Comparison of ENCODE assay signal across 18 cellular contexts in the genomic region with DNA sequence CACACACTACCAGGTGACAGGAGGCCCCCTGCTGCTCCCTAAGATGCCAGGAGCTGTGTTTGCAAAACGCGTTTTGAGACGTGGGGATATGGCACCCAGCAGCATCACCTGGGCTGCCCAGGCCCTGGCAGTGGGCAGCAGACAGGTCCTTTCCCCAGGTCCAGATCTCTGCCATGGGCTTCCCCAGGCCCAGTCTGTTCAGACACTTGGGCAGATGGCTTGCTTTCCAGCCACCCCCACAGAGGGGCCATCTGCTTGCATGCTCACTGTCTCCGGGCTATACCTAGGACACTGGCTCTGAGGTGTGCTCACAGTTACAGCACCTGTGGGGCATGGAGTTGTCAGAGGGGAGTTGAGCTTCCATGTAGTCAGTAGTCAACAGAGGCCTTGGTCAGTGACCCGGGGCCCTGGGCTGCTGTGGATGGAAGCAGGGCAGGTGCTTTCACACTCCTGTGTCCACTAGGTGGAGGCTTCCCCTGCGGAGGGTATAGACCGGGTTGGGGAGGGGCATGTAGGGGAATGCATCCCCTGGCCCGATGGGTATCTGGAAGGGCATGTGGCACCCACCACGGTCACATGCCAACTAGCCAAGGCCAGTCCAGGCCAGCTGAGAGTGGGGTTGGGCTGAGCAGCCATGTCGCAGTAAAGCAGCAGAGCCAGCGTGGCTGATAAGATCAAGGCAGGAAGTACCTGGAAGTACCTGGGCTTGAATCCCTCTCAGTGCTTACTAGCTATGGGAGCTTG.
DNase-seq lines count a peak whose midpoint lies in the region; ATAC-seq and TF ChIP-seq lines count a peak whose summit lies in the region.
"Had no signal": no experiment of that assay in that cellular context is flagged by ENCODE, and none has a peak within 500 bp of the region (broad histone marks: within the 10 kb centered on the region; RNA-seq: fewer than 3 reads in every experiment).

No MANE protein-coding gene starts in this region.

- H3K27ac ChIP-seq in vagina, result no peak overlapping the region
- H3K27ac ChIP-seq: colonic mucosa had no signal

- TF ChIP-seq CTCF in WTC11 (IDR thresholded peaks at IDR 0.05) (no peak), vagina (IDR thresholded peaks at IDR 0.05) (no peak), nephron progenitor cell (IDR thresholded peaks at IDR 0.05) (no peak)

- no peak for TF ChIP-seq POLR2A in vagina (IDR thresholded peaks at IDR 0.05)

- no peaks in the 10 kb centered on the region for H3K9me3 ChIP-seq in vagina
- H3K9me3 ChIP-seq: ascending aorta, colonic mucosa had no signal

- peaks cover 3% of the 10 kb centered on the region; the same call in 1 of the 2 replicates for H3K27me3 Mint-ChIP-seq in WTC11 (ENCODE audit: low read depth)
- H3K27me3 Mint-ChIP-seq in activated T-helper 2 cell treated with anti-CD3 and anti-CD28 coated beads, Interferon-gamma antibody, Interleukin-2, Interleukin-4, amounts not matched to agents 10 μg/mL and 5 μg/mL and 100 μg/mL, durations not matched to agents 14 hours and 24 hours and 36 hours (ENCODE audit: low read depth), result no peaks in the 10 kb centered on the region
- H3K27me3 Mint-ChIP-seq in nephron progenitor cell (ENCODE audit: low read depth, poor library complexity), result peaks cover 12% of the 10 kb centered on the region
- H3K27me3 Mint-ChIP-seq: activated CD8-positive, alpha-beta memory T cell treated with anti-CD3 and anti-CD28 coated beads, Interleukin-2, amount 10 ng/mL, durations not matched to agents 7 days and 5 days had no signal

- H3K9me3 Mint-ChIP-seq in WTC11 (peaks cover 6% of the 10 kb centered on the region; the same call in 1 of the 2 replicates), nephron progenitor cell (peaks cover 4% of the 10 kb centered on the region)
- H3K9me3 Mint-ChIP-seq in activated T-helper 2 cell treated with anti-CD3 and anti-CD28 coated beads, Interferon-gamma antibody, Interleukin-2, Interleukin-4, amounts not matched to agents 10 μg/mL and 5 μg/mL and 100 μg/mL, durations not matched to agents 14 hours and 24 hours and 36 hours, result no peaks in the 10 kb centered on the region

- no peak overlapping the region for H3K4me3 ChIP-seq in vagina
- H3K4me3 ChIP-seq: colonic mucosa had no signal

- H3K27ac Mint-ChIP-seq in WTC11 (no peak overlapping the region), nephron progenitor cell (no peak overlapping the region)
- no peak overlapping the region for H3K27ac Mint-ChIP-seq in activated T-helper 2 cell treated with anti-CD3 and anti-CD28 coated beads, Interferon-gamma antibody, Interleukin-2, Interleukin-4, amounts not matched to agents 10 μg/mL and 5 μg/mL and 100 μg/mL, durations not matched to agents 14 hours and 24 hours and 36 hours
- H3K27ac Mint-ChIP-seq: activated CD8-positive, alpha-beta memory T cell treated with anti-CD3 and anti-CD28 coated beads, Interleukin-2, amount 10 ng/mL, durations not matched to agents 7 days and 5 days had no signal

- H3K36me3 Mint-ChIP-seq in WTC11, result no peaks in the 10 kb centered on the region
- H3K36me3 Mint-ChIP-seq in activated T-helper 2 cell treated with anti-CD3 and anti-CD28 coated beads, Interferon-gamma antibody, Interleukin-2, Interleukin-4, amounts not matched to agents 10 μg/mL and 5 μg/mL and 100 μg/mL, durations not matched to agents 14 hours and 24 hours and 36 hours (ENCODE audit: low read depth), result no peaks in the 10 kb centered on the region
- H3K36me3 Mint-ChIP-seq in nephron progenitor cell (ENCODE audit: low read depth), result no peaks in the 10 kb centered on the region
- H3K36me3 Mint-ChIP-seq: activated CD8-positive, alpha-beta memory T cell treated with anti-CD3 and anti-CD28 coated beads, Interleukin-2, amount 10 ng/mL, durations not matched to agents 7 days and 5 days had no signal

- no peaks in the 10 kb centered on the region for H3K27me3 ChIP-seq in vagina
- H3K27me3 ChIP-seq: ascending aorta, colonic mucosa had no signal

- intact Hi-C loops in Right ventricle myocardium superior (cut with DNase I), result no loop called here
- intact Hi-C loops in cardiac septum (cut with DNase I), result no loop called here
- intact Hi-C loops in left colon (cut with DNase I, micrococcal nuclease), result no loop called here
- intact Hi-C loops in vagina (cut with DNase I), result no loop called here
- intact Hi-C loops in activated T-helper 2 cell treated with anti-CD3 and anti-CD28 coated beads, Interferon-gamma antibody, Interleukin-2, Interleukin-4, amounts not matched to agents 10 μg/mL and 5 μg/mL and 100 μg/mL, durations not matched to agents 14 hours and 24 hours and 36 hours (cut with micrococcal nuclease), result no loop called here

- H3K4me1 Mint-ChIP-seq in WTC11 (no peaks in the 10 kb centered on the region), nephron progenitor cell (no peaks in the 10 kb centered on the region)
- no peaks in the 10 kb centered on the region for H3K4me1 Mint-ChIP-seq in activated T-helper 2 cell treated with anti-CD3 and anti-CD28 coated beads, Interferon-gamma antibody, Interleukin-2, Interleukin-4, amounts not matched to agents 10 μg/mL and 5 μg/mL and 100 μg/mL, durations not matched to agents 14 hours and 24 hours and 36 hours (ENCODE audit: low read depth)
- H3K4me1 Mint-ChIP-seq: activated CD8-positive, alpha-beta memory T cell treated with anti-CD3 and anti-CD28 coated beads, Interleukin-2, amount 10 ng/mL, durations not matched to agents 7 days and 5 days had no signal

- no peaks in the 10 kb centered on the region for H3K36me3 ChIP-seq in vagina
- H3K36me3 ChIP-seq: ascending aorta, colonic mucosa had no signal

- H3K4me3 Mint-ChIP-seq in WTC11, result no peak overlapping the region
- H3K4me3 Mint-ChIP-seq in activated T-helper 2 cell treated with anti-CD3 and anti-CD28 coated beads, Interferon-gamma antibody, Interleukin-2, Interleukin-4, amounts not matched to agents 10 μg/mL and 5 μg/mL and 100 μg/mL, durations not matched to agents 14 hours and 24 hours and 36 hours (ENCODE audit: low read depth), result no peak overlapping the region
- no peak overlapping the region for H3K4me3 Mint-ChIP-seq in nephron progenitor cell
- H3K4me3 Mint-ChIP-seq: activated CD8-positive, alpha-beta memory T cell treated with anti-CD3 and anti-CD28 coated beads, Interleukin-2, amount 10 ng/mL, durations not matched to agents 7 days and 5 days had no signal

- ATAC-seq in Right ventricle myocardium superior (ENCODE audit: poor library complexity) (peak; percentile 18), WTC11 (peak; percentile 90), left colon (peak; percentile 34), HG02973 (IDR thresholded peaks at IDR 0.05; ENCODE audit: unreplicated experiment) (no peak)
- ATAC-seq: activated CD4-positive, CD25-positive, alpha-beta regulatory T cell treated with anti-CD3 and anti-CD28 coated beads, Interleukin-2, amount 50 U/mL, for 24 hours; activated CD8-positive, alpha-beta memory T cell treated with anti-CD3 and anti-CD28 coated beads, Interleukin-2, amount 10 ng/mL, durations not matched to agents 7 days and 5 days had no signal

- DNase-seq in Right ventricle myocardium superior (no peak), cardiac septum (ENCODE audit: low spot score) (no peak), WTC11 (ENCODE audit: low spot score) (peak; percentile 62), left colon (no peak), vagina (ENCODE audit: extremely low spot score in 2 of 2) (peak; percentile 77 to 81), nephron progenitor cell (no peak)
- DNase-seq in activated T-helper 2 cell treated with anti-CD3 and anti-CD28 coated beads, Interferon-gamma antibody, Interleukin-2, Interleukin-4, amounts not matched to agents 10 μg/mL and 5 μg/mL and 100 μg/mL, durations not matched to agents 14 hours and 24 hours and 36 hours (ENCODE audit: low spot score), result no peak
- DNase-seq: activated CD8-positive, alpha-beta memory T cell treated with anti-CD3 and anti-CD28 coated beads, Interleukin-2, amount 10 ng/mL, durations not matched to agents 7 days and 5 days; activated effector memory CD4-positive, alpha-beta T cell treated with anti-CD3 and anti-CD28 coated beads, Interleukin-2, amount 50 U/mL, for 16 hours; colonic mucosa; erythroblast; islet precursor cell; NCI-H1694; RPMI8226; T-helper 2 cell had no signal

- H3K4me1 ChIP-seq in vagina, result peaks cover 16% of the 10 kb centered on the region
- H3K4me1 ChIP-seq: colonic mucosa had no signal

- CTCF ChIA-PET in WTC11 (lab: Charles Lee), result interaction anchor here (0.5 to 1.5 kb wide), 3 partner anchors 46 to 186 kb away, joined by 3 to 8 read pairs (median 3); a partner anchor contains a TSS

- POLR2A ChIA-PET in WTC11 (lab: Charles Lee), result interaction anchor here (0.6 kb wide), 1 partner anchor 126 kb away, joined by 3 read pairs; no protein-coding TSS in a partner anchor

TF ChIP-seq in WTC11, 78 proteins besides CTCF, POLR2A, EP300 and RAD21 (continues in another document):
- no peak for TF ChIP-seq FOXP1 (CRISPR knock-in tag; IDR thresholded peaks at IDR 0.05; ENCODE audit: borderline replicate concordance)
- TF ChIP-seq, protein P1, sequence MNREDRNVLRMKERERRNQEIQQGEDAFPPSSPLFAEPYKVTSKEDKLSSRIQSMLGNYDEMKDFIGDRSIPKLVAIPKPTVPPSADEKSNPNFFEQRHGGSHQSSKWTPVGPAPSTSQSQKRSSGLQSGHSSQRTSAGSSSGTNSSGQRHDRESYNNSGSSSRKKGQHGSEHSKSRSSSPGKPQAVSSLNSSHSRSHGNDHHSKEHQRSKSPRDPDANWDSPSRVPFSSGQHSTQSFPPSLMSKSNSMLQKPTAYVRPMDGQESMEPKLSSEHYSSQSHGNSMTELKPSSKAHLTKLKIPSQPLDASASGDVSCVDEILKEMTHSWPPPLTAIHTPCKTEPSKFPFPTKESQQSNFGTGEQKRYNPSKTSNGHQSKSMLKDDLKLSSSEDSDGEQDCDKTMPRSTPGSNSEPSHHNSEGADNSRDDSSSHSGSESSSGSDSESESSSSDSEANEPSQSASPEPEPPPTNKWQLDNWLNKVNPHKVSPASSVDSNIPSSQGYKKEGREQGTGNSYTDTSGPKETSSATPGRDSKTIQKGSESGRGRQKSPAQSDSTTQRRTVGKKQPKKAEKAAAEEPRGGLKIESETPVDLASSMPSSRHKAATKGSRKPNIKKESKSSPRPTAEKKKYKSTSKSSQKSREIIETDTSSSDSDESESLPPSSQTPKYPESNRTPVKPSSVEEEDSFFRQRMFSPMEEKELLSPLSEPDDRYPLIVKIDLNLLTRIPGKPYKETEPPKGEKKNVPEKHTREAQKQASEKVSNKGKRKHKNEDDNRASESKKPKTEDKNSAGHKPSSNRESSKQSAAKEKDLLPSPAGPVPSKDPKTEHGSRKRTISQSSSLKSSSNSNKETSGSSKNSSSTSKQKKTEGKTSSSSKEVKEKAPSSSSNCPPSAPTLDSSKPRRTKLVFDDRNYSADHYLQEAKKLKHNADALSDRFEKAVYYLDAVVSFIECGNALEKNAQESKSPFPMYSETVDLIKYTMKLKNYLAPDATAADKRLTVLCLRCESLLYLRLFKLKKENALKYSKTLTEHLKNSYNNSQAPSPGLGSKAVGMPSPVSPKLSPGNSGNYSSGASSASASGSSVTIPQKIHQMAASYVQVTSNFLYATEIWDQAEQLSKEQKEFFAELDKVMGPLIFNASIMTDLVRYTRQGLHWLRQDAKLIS (CRISPR knock-in tag; IDR thresholded peaks at IDR 0.05; ENCODE audit: borderline replicate concordance), result no peak

Comparison
In these comparisons a context has a peak if more than half of its experiments do, and no peak if none do; other contexts are left out.
1. DNase-seq: peak in WTC11 (single experiment) and vagina (2 of 2); none in Right ventricle myocardium superior (single experiment), cardiac septum (single experiment), left colon (0 of 2), activated T-helper 2 cell treated with anti-CD3 and anti-CD28 coated beads, Interferon-gamma antibody, Interleukin-2, Interleukin-4, amounts not matched to agents 10 μg/mL and 5 μg/mL and 100 μg/mL, durations not matched to agents 14 hours and 24 hours and 36 hours (single experiment) and nephron progenitor cell (single experiment).